ENCODE assay signal across 13 cellular contexts in genomic region chr5:116521173-116521872, GRCh38. TPM values are rescaled to one million over a fixed set of nuclear protein-coding genes. Genes with fewer than 3 reads are reported as not detected.
DNase-seq lines count a peak whose midpoint lies in the region; ATAC-seq, FAIRE-seq and TF ChIP-seq lines count a peak whose summit lies in the region.
"Had no signal": no experiment of that assay in that cellular context is flagged by ENCODE, and none has a peak within 500 bp of the region (broad histone marks: within the 10 kb centered on the region; RNA-seq: fewer than 3 reads in every experiment).

No MANE protein-coding gene starts in this region.

- no peak for TF ChIP-seq CTCF in colonic mucosa (IDR thresholded peaks at IDR 0.05)

- intact Hi-C loops in right cardiac atrium (cut with DNase I) = no loop called here
- intact Hi-C loops in colonic mucosa (cut with DNase I) = no loop called here

- DNase-seq in GM12892 (ENCODE audit: insufficient read length) = no peak
- DNase-seq in right cardiac atrium = peak; percentile 51 to 79 (median 56)
- DNase-seq in mucosa of gallbladder (ENCODE audit: low spot score) = no peak
- no peak for DNase-seq in colonic mucosa
- no peak for DNase-seq in AG20443 (ENCODE audit: low spot score)
- no peak for DNase-seq in activated naive CD4-positive, alpha-beta T cell treated with Interleukin-2 at 50 U/mL for 16 hours

- no peak overlapping the region for H3K4me3 ChIP-seq in right cardiac atrium (ENCODE audit: low read length)
- H3K4me3 ChIP-seq in colonic mucosa = no peak overlapping the region

- WGBS in right cardiac atrium = 59% methylated on average over 5 of the region's 5 CpGs

- no peak overlapping the region for H3K9ac ChIP-seq in colonic mucosa (ENCODE audit: low read depth in 2 of 2, low read length in 2 of 2)

- peak; percentile 86 for ATAC-seq in GM21717 (IDR thresholded peaks at IDR 0.05; ENCODE audit: unreplicated experiment)
- ATAC-seq in HG03565 (IDR thresholded peaks at IDR 0.05; ENCODE audit: unreplicated experiment) = peak; percentile 65
- peak; percentile 80 to 85 for ATAC-seq in right cardiac atrium

- TF ChIP-seq POLR2A in GM12892 (IDR thresholded peaks at IDR 0.05; ENCODE audit: low read depth, low read length) = no peak

- no peak overlapping the region for H3K27ac ChIP-seq in right cardiac atrium (ENCODE audit: low read length)
- no peak overlapping the region for H3K27ac ChIP-seq in colonic mucosa
- H3K27ac ChIP-seq: C4-2B had no signal

- H3K36me3 ChIP-seq in colonic mucosa = no peaks in the 10 kb centered on the region

- H3K27me3 ChIP-seq in right cardiac atrium (ENCODE audit: control insufficient read depth, insufficient read depth) (no peaks in the 10 kb centered on the region), colonic mucosa (no peaks in the 10 kb centered on the region)

- H3K9me3 ChIP-seq in right cardiac atrium (ENCODE audit: control insufficient read depth, low read length) = no peaks in the 10 kb centered on the region
- no peaks in the 10 kb centered on the region for H3K9me3 ChIP-seq in colonic mucosa

- H3K4me1 ChIP-seq in right cardiac atrium (ENCODE audit: control insufficient read depth, insufficient read depth, low read length) = peaks cover 13% of the 10 kb centered on the region
- H3K4me1 ChIP-seq in colonic mucosa = peaks cover 9% of the 10 kb centered on the region

- FAIRE-seq in GM12892 (lab: Jason Lieb, UNC) = peak; percentile 83
- FAIRE-seq: endothelial cell of umbilical vein, HTR-8/SVneo had no signal

RNA-seq across cellular contexts. Expression of gene SEMA6A, which starts 53.3 kb away (rescaled TPM):
- polyA plus RNA-seq in GM12892 (2012; ENCODE audit: missing spikeins) = 10.0 TPM
- total RNA-seq in right cardiac atrium (1 to 10 TPM; 4.0 to 9.4 (median 4.4) TPM), mucosa of gallbladder (98.1 TPM), colonic mucosa (10 to 100 TPM; 66.7 to 89.9 TPM)
- 3.1 TPM for polyA plus RNA-seq in right cardiac atrium
- total RNA-seq: activated CD8-positive, alpha-beta memory T cell treated with anti-CD3 and anti-CD28 coated beads for 36 hours; T-helper 2 cell treated with Interferon-gamma antibody and Interleukin-4, amounts not matched to agents 100 ng/mL and 5 ng/mL, for 36 hours had no signal

Comparison
In these comparisons a context has a peak if more than half of its experiments do, and no peak if none do; other contexts are left out.
1. DNase-seq: peak in right cardiac atrium (3 of 3); none in GM12892 (single experiment), mucosa of gallbladder (single experiment), colonic mucosa (single experiment), AG20443 (single experiment) and activated naive CD4-positive, alpha-beta T cell treated with Interleukin-2 at 50 U/mL for 16 hours (single experiment).
2. Peak in every context shown above with its lines, with median percentiles within 50 percentile points of each other: ATAC-seq.